12 cellular contexts compared by ENCODE assay signal in the genomic region with DNA sequence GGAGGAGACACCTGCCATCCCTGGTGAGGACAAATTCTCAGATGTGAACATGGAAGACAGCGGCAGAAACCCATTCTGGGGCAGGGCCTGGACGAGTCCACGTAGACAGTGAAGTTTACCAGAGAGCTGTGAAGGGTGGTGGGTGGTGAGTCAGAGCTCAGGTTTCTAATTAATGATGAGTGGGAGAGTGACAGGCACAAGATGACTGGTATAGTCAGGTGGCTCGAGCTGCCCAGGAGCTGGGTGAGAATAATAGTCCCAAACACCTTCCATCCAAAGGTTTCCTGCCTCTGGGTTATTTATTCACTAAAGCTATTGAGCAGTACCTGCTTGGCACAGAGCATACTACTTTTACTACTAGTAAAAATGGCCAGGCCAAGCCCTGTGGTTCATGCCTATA. TPM values are rescaled to one million over a fixed set of nuclear protein-coding genes. Genes with fewer than 3 reads are reported as not detected.
DNase-seq lines count a peak whose midpoint lies in the region; ATAC-seq, FAIRE-seq and TF ChIP-seq lines count a peak whose summit lies in the region.
"Had no signal": no experiment of that assay in that cellular context is flagged by ENCODE, and none has a peak within 500 bp of the region (broad histone marks: within the 10 kb centered on the region; RNA-seq: fewer than 3 reads in every experiment).

No MANE protein-coding gene starts in this region.

- H3K36me3 Mint-ChIP-seq in Calu3 (ENCODE audit: insufficient read depth, unreplicated experiment), result peaks cover 17% of the 10 kb centered on the region
- H3K36me3 Mint-ChIP-seq: mesothelial cell of epicardium had no signal

- peak; percentile 92 for ATAC-seq in GM19463 (IDR thresholded peaks at IDR 0.05; ENCODE audit: unreplicated experiment)
- no peak for ATAC-seq in GM18858 (IDR thresholded peaks at IDR 0.05; ENCODE audit: unreplicated experiment)

- H3K27me3 ChIP-seq in kidney epithelial cell (ENCODE audit: control insufficient read depth, insufficient read depth, low read length), result no peaks in the 10 kb centered on the region
- no peaks in the 10 kb centered on the region for H3K27me3 ChIP-seq in tibial nerve

- H3K27ac Mint-ChIP-seq in Calu3 (ENCODE audit: unreplicated experiment), result peak overlapping the region; percentile 83
- H3K27ac Mint-ChIP-seq: dendritic cell treated with granulocyte-macrophage colony-stimulating factor and Interleukin-4, amounts not matched to agents 40 ng/mL and 50 ng/mL, for 4 days; mesothelial cell of epicardium had no signal

- H3K9me3 ChIP-seq in tibial nerve, result no peaks in the 10 kb centered on the region

- TF ChIP-seq EP300 in tibial nerve (IDR thresholded peaks at IDR 0.05), result no peak

- POLR2A ChIA-PET in RWPE1 (lab: Yijun Ruan, JAX; ENCODE audit: low non-redundant PET), result no interaction called here

- no peak overlapping the region for H3K4me3 ChIP-seq in kidney epithelial cell (ENCODE audit: low read depth, low read length)
- H3K4me3 ChIP-seq in tibial nerve, result no peak overlapping the region

- no peaks in the 10 kb centered on the region for H3K27me3 Mint-ChIP-seq in Calu3 (ENCODE audit: unreplicated experiment)
- H3K27me3 Mint-ChIP-seq: dendritic cell treated with granulocyte-macrophage colony-stimulating factor and Interleukin-4, amounts not matched to agents 40 ng/mL and 50 ng/mL, for 4 days had no signal

- no peak overlapping the region for H3K27ac ChIP-seq in RWPE1
- H3K27ac ChIP-seq in tibial nerve, result no peak overlapping the region

- TF ChIP-seq CTCF in Calu3 (IDR thresholded peaks at IDR 0.05; ENCODE audit: unreplicated experiment) (no peak), RWPE1 (conservative IDR thresholded peaks at IDR 0.05; ENCODE audit: low read depth) (no peak), kidney epithelial cell (IDR thresholded peaks at IDR 0.05; ENCODE audit: insufficient read depth, low read length, poor library complexity, severe bottlenecking) (no peak), tibial nerve (IDR thresholded peaks at IDR 0.05) (no peak)

- no peak for TF ChIP-seq POLR2A in tibial nerve (IDR thresholded peaks at IDR 0.05)

- no peak for FAIRE-seq in frontal cortex (lab: Jason Lieb, UNC)

- peaks cover 55% of the 10 kb centered on the region for H3K4me1 Mint-ChIP-seq in Calu3 (ENCODE audit: low read depth, unreplicated experiment)

- no peaks in the 10 kb centered on the region for H3K36me3 ChIP-seq in kidney epithelial cell (ENCODE audit: control insufficient read depth, insufficient read depth, low read length)
- H3K36me3 ChIP-seq in tibial nerve, result no peaks in the 10 kb centered on the region

- no peaks in the 10 kb centered on the region for H3K9me3 Mint-ChIP-seq in Calu3 (ENCODE audit: low read depth, unreplicated experiment)
- H3K9me3 Mint-ChIP-seq: dendritic cell treated with granulocyte-macrophage colony-stimulating factor and Interleukin-4, amounts not matched to agents 40 ng/mL and 50 ng/mL, for 4 days; mesothelial cell of epicardium had no signal

- peaks cover 0 to 7% (median 2%) of the 10 kb centered on the region in 4 donors for H3K4me1 ChIP-seq in tibial nerve

- DNase-seq in Calu3 (peak; percentile 88), RWPE1 (ENCODE audit: low spot score) (peak; percentile 90), kidney epithelial cell (ENCODE audit: low read depth) (peak; percentile 83), frontal cortex (ENCODE audit: low spot score in 2 of 2) (no peak), NCI-H1092 (lab: John Stamatoyannopoulos, UW) (no peak), tibial nerve (ENCODE audit: low spot score in 2 of 2) (no peak)
- DNase-seq: COR-L47; stimulated activated CD8-positive, alpha-beta memory T cell treated with anti-CD3 and anti-CD28 coated beads, Interleukin-4, amount 100 ng/mL, for 48 hours had no signal

- 73 to 74% methylated on average over 4 of the region's 4 CpGs for WGBS in tibial nerve, 2 donors

- BruUV-seq in Calu3 (replicated peaks; lab: Mats Ljungman, UMichigan), result no TSS peak

- intact Hi-C loops in Calu3 (cut with micrococcal nuclease; ENCODE audit: unreplicated experiment), result loop anchor here (10.0 kb wide), 2 partner anchors 47 to 107 kb away; a partner anchor contains a TSS

- H3K4me3 Mint-ChIP-seq in Calu3 (ENCODE audit: low read depth, unreplicated experiment), result no peak overlapping the region
- H3K4me3 Mint-ChIP-seq: dendritic cell treated with granulocyte-macrophage colony-stimulating factor and Interleukin-4, amounts not matched to agents 40 ng/mL and 50 ng/mL, for 4 days; mesothelial cell of epicardium had no signal

- CTCF ChIA-PET in Calu3 (lab: Charles Lee) (interaction anchor here (0.6 to 2.1 kb wide), 21 partner anchors 9 to 346 kb away, joined by 3 to 18 read pairs (median 4); a partner anchor contains a TSS), RWPE1 (lab: Yijun Ruan, JAX) (interaction anchor here (0.5 to 1.6 kb wide), 4 partner anchors 12 to 276 kb away, joined by 3 to 5 read pairs (median 3); a partner anchor contains a TSS)

RNA-seq across cellular contexts. Expression of a gene that starts 6.0 kb away (rescaled TPM):
- total RNA-seq in Calu3 (2022) (1.1 and 1.9 TPM in 2 replicates), kidney epithelial cell (0.14 and 0.25 TPM in 2 replicates), frontal cortex (under 0.01 TPM), tibial nerve (not detected)

Comparison
In these comparisons a context has a peak if more than half of its experiments do, and no peak if none do; other contexts are left out.
1. DNase-seq: peak in Calu3 (single experiment), RWPE1 (single experiment) and kidney epithelial cell (single experiment); none in frontal cortex (0 of 2), NCI-H1092 (single experiment) and tibial nerve (0 of 2).